Comparison of ENCODE assay signal across 1 cellular context in genomic region chr18:11497585-11497984, GRCh38.
TF ChIP-seq lines count a peak whose summit lies in the region.

No MANE protein-coding gene starts in this region.

TF ChIP-seq in HepG2, 621 proteins besides CTCF, POLR2A, EP300 and RAD21 (continued from another document and continues in another):
- no peak for TF ChIP-seq ZNF280D (CRISPR knock-in tag; IDR thresholded peaks at IDR 0.05)
- TF ChIP-seq FOSL2 (CRISPR knock-in tag; IDR thresholded peaks at IDR 0.05) = peak; percentile 78
- peak; percentile 74 for TF ChIP-seq ATF3 (CRISPR knock-in tag; IDR thresholded peaks at IDR 0.05)
- TF ChIP-seq ZNF350 (CRISPR knock-in tag; IDR thresholded peaks at IDR 0.05; ENCODE audit: borderline replicate concordance, low read depth) = no peak
- peak; percentile 35; the same call in 1 of the 2 replicates for TF ChIP-seq HNF4A (CRISPR knock-in tag; IDR thresholded peaks at IDR 0.05)
- peak; percentile 64 for TF ChIP-seq GATAD2A (CRISPR knock-in tag; IDR thresholded peaks at IDR 0.05)
- TF ChIP-seq SOX13 (IDR thresholded peaks at IDR 0.05) = no peak
- TF ChIP-seq SOX13 (CRISPR knock-in tag; conservative IDR thresholded peaks at IDR 0.05 in 1 of 2, IDR thresholded peaks at IDR 0.05 in 1 of 2) = peak in 1 of 2 experiments; percentile 58; a peak in 1 of 4 replicates
- peak; percentile 42 for TF ChIP-seq NCOA2 (CRISPR knock-in tag; IDR thresholded peaks at IDR 0.05)
- TF ChIP-seq CEBPB (IDR thresholded peaks at IDR 0.05; ENCODE audit: borderline replicate concordance, low read depth, low read length) = peak; percentile 64; the same call in 1 of the 2 replicates
- no peak for TF ChIP-seq ATF1 (CRISPR knock-in tag; IDR thresholded peaks at IDR 0.05)
- peak; percentile 26; the same call in 1 of the 2 replicates for TF ChIP-seq THRA (CRISPR knock-in tag; IDR thresholded peaks at IDR 0.05; ENCODE audit: borderline replicate concordance)
- peak; percentile 61 for TF ChIP-seq CEBPG (CRISPR knock-in tag; IDR thresholded peaks at IDR 0.05)
- TF ChIP-seq FOXP1 (IDR thresholded peaks at IDR 0.05) = no peak
- TF ChIP-seq FOXP1 (CRISPR knock-in tag; IDR thresholded peaks at IDR 0.05) = peak; percentile 43
- TF ChIP-seq RXRB (CRISPR knock-in tag; IDR thresholded peaks at IDR 0.05; ENCODE audit: borderline replicate concordance) = peak; percentile 56; the same call in 1 of the 2 replicates
- TF ChIP-seq BCL6 (CRISPR knock-in tag; IDR thresholded peaks at IDR 0.05) = peak; percentile 89
- no peak for TF ChIP-seq SPEN (CRISPR knock-in tag; IDR thresholded peaks at IDR 0.05; ENCODE audit: low read depth)
- TF ChIP-seq ZNF264 (CRISPR knock-in tag; IDR thresholded peaks at IDR 0.05) = no peak
- peak; percentile 30; the same call in 1 of the 2 replicates for TF ChIP-seq MLX (CRISPR knock-in tag; IDR thresholded peaks at IDR 0.05)
- TF ChIP-seq ZNF781 (CRISPR knock-in tag; IDR thresholded peaks at IDR 0.05; ENCODE audit: borderline replicate concordance, not compliant biosample characterization) = no peak
- peak; percentile 41 for TF ChIP-seq PAXIP1 (CRISPR knock-in tag; conservative IDR thresholded peaks at IDR 0.05)
- peak; percentile 48; the same call in 1 of the 2 replicates for TF ChIP-seq ZNF644 (CRISPR knock-in tag; IDR thresholded peaks at IDR 0.05; ENCODE audit: low read depth)
- TF ChIP-seq ARID5B (CRISPR knock-in tag; IDR thresholded peaks at IDR 0.05) = peak; percentile 75
- TF ChIP-seq ATF2 (CRISPR knock-in tag; IDR thresholded peaks at IDR 0.05) = peak; percentile 73; the same call in 1 of the 2 replicates
- no peak for TF ChIP-seq RFX1 (IDR thresholded peaks at IDR 0.05)
- TF ChIP-seq NFYC (CRISPR knock-in tag; IDR thresholded peaks at IDR 0.05) = no peak
- 0 out of 2 replicates have a peak, but pooled peaks have one; percentile 26 for TF ChIP-seq ZGPAT (CRISPR knock-in tag; IDR thresholded peaks at IDR 0.05)
- peak; percentile 62 for TF ChIP-seq ZFY (CRISPR knock-in tag; IDR thresholded peaks at IDR 0.05)
- no peak for TF ChIP-seq TEF (CRISPR knock-in tag; IDR thresholded peaks at IDR 0.05)
- no peak for TF ChIP-seq NFKBIZ (CRISPR knock-in tag; IDR thresholded peaks at IDR 0.05)
- TF ChIP-seq MED1 (CRISPR knock-in tag; IDR thresholded peaks at IDR 0.05) = 0 out of 2 replicates have a peak, but pooled peaks have one; percentile 38
- peak; percentile 49; the same call in 1 of the 2 replicates for TF ChIP-seq HMG20A (CRISPR knock-in tag; IDR thresholded peaks at IDR 0.05; ENCODE audit: borderline replicate concordance)
- peak; percentile 35; the same call in 1 of the 2 replicates for TF ChIP-seq SOX5 (CRISPR knock-in tag; IDR thresholded peaks at IDR 0.05; ENCODE audit: borderline replicate concordance)
- TF ChIP-seq RARA (CRISPR knock-in tag; IDR thresholded peaks at IDR 0.05) = peak; percentile 86
- no peak for TF ChIP-seq DZIP1 (CRISPR knock-in tag; IDR thresholded peaks at IDR 0.05)
- TF ChIP-seq SUZ12 (IDR thresholded peaks at IDR 0.05; ENCODE audit: low read depth, low read length) = no peak
- peak; percentile 45; the same call in 1 of the 2 replicates for TF ChIP-seq FOXO1 (CRISPR knock-in tag; IDR thresholded peaks at IDR 0.05)
- no peak for TF ChIP-seq SATB2 (CRISPR knock-in tag; IDR thresholded peaks at IDR 0.05)
- TF ChIP-seq ZMYM4 (CRISPR knock-in tag; IDR thresholded peaks at IDR 0.05) = 0 out of 2 replicates have a peak, but pooled peaks have one; percentile 22
- 0 out of 2 replicates have a peak, but pooled peaks have one; percentile 39 for TF ChIP-seq MAX (IDR thresholded peaks at IDR 0.05)
- 0 out of 2 replicates have a peak, but pooled peaks have one; percentile 31 for TF ChIP-seq TBX2 (CRISPR knock-in tag; IDR thresholded peaks at IDR 0.05; ENCODE audit: borderline replicate concordance)
- peak; percentile 52; the same call in 1 of the 2 replicates for TF ChIP-seq ZFX (CRISPR knock-in tag; IDR thresholded peaks at IDR 0.05; ENCODE audit: low read depth)
